ENCODE assay signal across 20 cellular contexts in genomic region chr11:84498016-84498415, GRCh38.
A peak's percentile ranks its signal among the peaks of the same experiment; 100 is the strongest.
DNase-seq lines count a peak whose midpoint lies in the region; ATAC-seq and TF ChIP-seq lines count a peak whose summit lies in the region.
"Had no signal": no experiment of that assay in that cellular context is flagged by ENCODE, and none has a peak within 500 bp of the region (broad histone marks: within the 10 kb centered on the region; RNA-seq: fewer than 3 reads in every experiment).

No MANE protein-coding gene starts in this region.

- H3K27ac ChIP-seq in fibroblast of lung (ENCODE audit: insufficient read depth, low read length), result no peak overlapping the region
- peak overlapping the region; percentile 21 for H3K27ac ChIP-seq in osteoblast (ENCODE audit: low read depth, low read length)
- no peak overlapping the region for H3K27ac ChIP-seq in Karpas-422 (ENCODE audit: low read length)
- H3K27ac ChIP-seq: lower lobe of right lung had no signal

- no peak for ATAC-seq in GM18498 (IDR thresholded peaks at IDR 0.05; ENCODE audit: unreplicated experiment)
- ATAC-seq: effector memory CD8-positive, alpha-beta T cell; lower lobe of right lung; natural killer cell had no signal

- H3K4me2 ChIP-seq in fibroblast of lung (ENCODE audit: extremely low read depth, insufficient read depth, low read length), result no peak overlapping the region
- peak overlapping the region; percentile 41 for H3K4me2 ChIP-seq in osteoblast (ENCODE audit: insufficient read depth, low read length)
- H3K4me2 ChIP-seq in Karpas-422 (ENCODE audit: low read depth, low read length, poor library complexity, severe bottlenecking), result no peak overlapping the region

- H3K9me2 ChIP-seq in Karpas-422 (replicated peaks; ENCODE audit: insufficient read depth, low read length), result no peaks in the 10 kb centered on the region

- peak; percentile 26 for DNase-seq in AG20443 (ENCODE audit: low spot score)
- DNase-seq in NCI-H446 (lab: John Stamatoyannopoulos, UW), result peak; percentile 90 to 91
- DNase-seq in fibroblast of lung (ENCODE audit: low read depth in 2 of 2), result peak; percentile 9 to 93
- DNase-seq in osteoblast (ENCODE audit: insufficient read length, low spot score, missing footprints), result no peak
- DNase-seq in cortex of kidney (lab: John Stamatoyannopoulos, UW), result no peak
- DNase-seq in Karpas-422, result no peak
- DNase-seq in SHP77 treated with DMSO at 0.1 percent for 48 hours (lab: John Stamatoyannopoulos, UW), result no peak
- DNase-seq: activated CD4-positive, alpha-beta T cell treated with anti-CD3 and anti-CD28 coated beads for 4 hours; activated naive CD4-positive, alpha-beta T cell treated with anti-CD3 and anti-CD28 coated beads, Interleukin-2, amount 50 U/mL, for 16 hours; BE2C; effector memory CD8-positive, alpha-beta T cell; foreskin melanocyte; H9; lower lobe of right lung; natural killer cell; NCI-H146; NCI-H2227 treated with DMSO at 0.1 percent for 48 hours; Right ventricle myocardium superior; stimulated activated CD4-positive, alpha-beta T cell treated with anti-CD3 and anti-CD28 coated beads, Interleukin-15, amount 100 ng/mL, for 24 hours had no signal

- no peaks in the 10 kb centered on the region for H3K79me2 ChIP-seq in fibroblast of lung (ENCODE audit: control insufficient read depth, insufficient read depth, low read length)
- H3K79me2 ChIP-seq in osteoblast (ENCODE audit: insufficient read depth, low read length), result no peaks in the 10 kb centered on the region
- H3K79me2 ChIP-seq in Karpas-422 (ENCODE audit: low read length), result no peaks in the 10 kb centered on the region

- H2AFZ ChIP-seq in fibroblast of lung (ENCODE audit: low read length) (no peak overlapping the region), osteoblast (ENCODE audit: low read length) (no peak overlapping the region), Karpas-422 (ENCODE audit: low read length) (no peak overlapping the region)

- no peaks in the 10 kb centered on the region for H3K9me3 ChIP-seq in fibroblast of lung (ENCODE audit: control insufficient read depth, insufficient read depth, low read depth, low read length)
- no peaks in the 10 kb centered on the region for H3K9me3 ChIP-seq in osteoblast (ENCODE audit: low read depth, low read length)
- no peaks in the 10 kb centered on the region for H3K9me3 ChIP-seq in Karpas-422 (ENCODE audit: low read length)
- H3K9me3 ChIP-seq: BE2C, lower lobe of right lung had no signal

- H3K4me1 ChIP-seq in fibroblast of lung (ENCODE audit: control insufficient read depth, extremely low read depth, insufficient read depth, low read length) (no peaks in the 10 kb centered on the region), osteoblast (ENCODE audit: insufficient read depth, low read length) (peaks cover 15% of the 10 kb centered on the region), Karpas-422 (ENCODE audit: low read length) (no peaks in the 10 kb centered on the region)
- H3K4me1 ChIP-seq: lower lobe of right lung had no signal

- no peaks in the 10 kb centered on the region for H4K20me1 ChIP-seq in fibroblast of lung (ENCODE audit: control insufficient read depth, extremely low read depth, insufficient read depth, low read length)
- no peaks in the 10 kb centered on the region for H4K20me1 ChIP-seq in osteoblast (ENCODE audit: insufficient read depth, low read length)
- no peaks in the 10 kb centered on the region for H4K20me1 ChIP-seq in Karpas-422 (ENCODE audit: insufficient read depth, low read depth, low read length)

- H3K9ac ChIP-seq in fibroblast of lung (ENCODE audit: insufficient read depth, low read length) (no peak overlapping the region), Karpas-422 (ENCODE audit: low read length) (no peak overlapping the region)

- H3K27me3 ChIP-seq in fibroblast of lung (ENCODE audit: control insufficient read depth, insufficient read depth, low read length), result no peaks in the 10 kb centered on the region
- H3K27me3 ChIP-seq in osteoblast (ENCODE audit: insufficient read depth, low read length), result no peaks in the 10 kb centered on the region
- H3K27me3 ChIP-seq in Karpas-422 (ENCODE audit: low read length), result no peaks in the 10 kb centered on the region
- H3K27me3 ChIP-seq: BE2C had no signal

- no peak overlapping the region for H3K4me3 ChIP-seq in fibroblast of lung (replicated peaks in 1 of 4; ENCODE audit: control extremely low read depth in 1 of 4, insufficient read depth in 1 of 4, low read depth in 3 of 4, low read length in 4 of 4)
- no peak overlapping the region for H3K4me3 ChIP-seq in osteoblast (ENCODE audit: insufficient read depth, low read length)
- no peak overlapping the region for H3K4me3 ChIP-seq in Karpas-422 (ENCODE audit: low read length)
- H3K4me3 ChIP-seq: lower lobe of right lung had no signal

- TF ChIP-seq CTCF in fibroblast of lung (conservative IDR thresholded peaks at IDR 0.05 in 1 of 2, IDR thresholded peaks at IDR 0.05 in 1 of 2; ENCODE audit: low read depth in 1 of 2, low read length in 2 of 2) (no peak), osteoblast (IDR thresholded peaks at IDR 0.05; ENCODE audit: extremely low read depth, low read depth, low read length) (no peak)

- H3K36me3 ChIP-seq in fibroblast of lung (ENCODE audit: control insufficient read depth, insufficient read depth, low read length), result no peaks in the 10 kb centered on the region
- H3K36me3 ChIP-seq in osteoblast (ENCODE audit: insufficient read depth, low read length), result no peaks in the 10 kb centered on the region
- no peaks in the 10 kb centered on the region for H3K36me3 ChIP-seq in Karpas-422 (ENCODE audit: insufficient read depth, low read length)
- H3K36me3 ChIP-seq: BE2C, lower lobe of right lung had no signal

Comparison
In these comparisons a context has a peak if more than half of its experiments do, and no peak if none do; other contexts are left out.
1. DNase-seq: peak in AG20443 (single experiment), NCI-H446 (2 of 2) and fibroblast of lung (2 of 2); none in osteoblast (single experiment), cortex of kidney (single experiment), Karpas-422 (single experiment) and SHP77 treated with DMSO at 0.1 percent for 48 hours (single experiment).